Comparison of ENCODE assay signal across 24 cellular contexts in genomic region chr11:10579700-10580099, GRCh38. TPM values are rescaled to one million over a fixed set of nuclear protein-coding genes. Genes with fewer than 3 reads are reported as not detected.
DNase-seq lines count a peak whose midpoint lies in the region; ATAC-seq and TF ChIP-seq lines count a peak whose summit lies in the region.
"Had no signal": no experiment of that assay in that cellular context is flagged by ENCODE, and none has a peak within 500 bp of the region (broad histone marks: within the 10 kb centered on the region; RNA-seq: fewer than 3 reads in every experiment).

No MANE protein-coding gene starts in this region.

- POLR2A ChIA-PET in IMR-90 (lab: Charles Lee; ENCODE audit: unreplicated experiment): no interaction called here
- POLR2A ChIA-PET in OCI-LY7 (lab: Charles Lee): interaction anchor here (1.3 kb wide), 1 partner anchor 15 kb away, joined by 4 read pairs; no protein-coding TSS in a partner anchor

- peaks cover 0 to 21% of the 10 kb centered on the region in 2 experiments; a peak in 2 of 4 replicates for H3K79me1 ChIP-seq in IMR-90 (ENCODE audit: low read depth in 1 of 2, low read length in 2 of 2)

- H3K27ac ChIP-seq in IMR-90 (ENCODE audit: insufficient read depth, low read length) (no peak overlapping the region), esophagus muscularis mucosa (replicated peaks in 1 of 4) (peak overlapping the region; percentile 72 to 84 (median 80)), stomach smooth muscle (ENCODE audit: low read length) (peak overlapping the region; percentile 62), OCI-LY7 (ENCODE audit: low read depth, low read length, poor library complexity, severe bottlenecking) (no peak overlapping the region)

- CTCF ChIA-PET in IMR-90 (lab: Yijun Ruan, JAX): interaction anchor here (0.6 to 1.2 kb wide), 2 partner anchors 39 to 63 kb away, joined by 3 to 4 read pairs; partner anchors contain the start of gene RNF141
- CTCF ChIA-PET in OCI-LY7 (lab: Charles Lee; ENCODE audit: unreplicated experiment): no interaction called here

- dilution Hi-C loops in IMR-90 (cut with HindIII; ENCODE audit: low sequenced_read_pairs, unreplicated experiment): no loop called here

- H3K4me1 Mint-ChIP-seq in naive B cell: peaks cover 69 to 86% (median 77%) of the 10 kb centered on the region in 3 donors

- H3K23ac ChIP-seq in IMR-90 (ENCODE audit: low read depth, low read length): no peak overlapping the region

- no peak overlapping the region for H3K56ac ChIP-seq in IMR-90 (ENCODE audit: extremely low read depth, insufficient read depth, low read length)

- H3K9me3 Mint-ChIP-seq in naive B cell: no peaks in the 10 kb centered on the region
- H3K9me3 Mint-ChIP-seq: CD4-positive, alpha-beta T cell; IgD-negative memory B cell had no signal

- TF ChIP-seq EP300 in esophagus muscularis mucosa (IDR thresholded peaks at IDR 0.05): no peak

- H3K4me2 ChIP-seq in IMR-90 (ENCODE audit: low read depth, low read length) (no peak overlapping the region), OCI-LY7 (ENCODE audit: low read length) (no peak overlapping the region)

- no peak overlapping the region for H4K5ac ChIP-seq in IMR-90 (ENCODE audit: low read depth, low read length)

- no peak overlapping the region for H3K9ac ChIP-seq in IMR-90 (ENCODE audit: low read depth, low read length)
- no peak overlapping the region for H3K9ac ChIP-seq in stomach smooth muscle (ENCODE audit: low read length in 2 of 2)

- H3K36me3 ChIP-seq in IMR-90 (ENCODE audit: control insufficient read depth, insufficient read depth, low read length) (peaks cover 53% of the 10 kb centered on the region), esophagus muscularis mucosa (peaks cover 0 to 87% (median 27%) of the 10 kb centered on the region in 4 donors), stomach smooth muscle (ENCODE audit: control insufficient read depth in 2 of 2, insufficient read depth in 2 of 2, low read length in 2 of 2) (peaks cover 63 to 70% of the 10 kb centered on the region in 2 donors), OCI-LY7 (ENCODE audit: insufficient read depth, low read length) (no peaks in the 10 kb centered on the region)
- H3K36me3 ChIP-seq: BE2C had no signal

- H3K27me3 ChIP-seq in IMR-90 (ENCODE audit: control insufficient read depth, insufficient read depth, low read length) (no peaks in the 10 kb centered on the region), esophagus muscularis mucosa (no peaks in the 10 kb centered on the region), stomach smooth muscle (ENCODE audit: control insufficient read depth in 1 of 2, insufficient read depth in 2 of 2, low read length in 2 of 2) (no peaks in the 10 kb centered on the region)
- H3K27me3 ChIP-seq: BE2C had no signal

- no peak overlapping the region for H2BK15ac ChIP-seq in IMR-90 (ENCODE audit: low read depth, low read length)

- H2AK9ac ChIP-seq in IMR-90 (replicated peaks; ENCODE audit: low read depth, low read length, poor library complexity): no peak overlapping the region

- H3K9me3 ChIP-seq in IMR-90 (ENCODE audit: control insufficient read depth, insufficient read depth, low read length) (no peaks in the 10 kb centered on the region), esophagus muscularis mucosa (no peaks in the 10 kb centered on the region), stomach smooth muscle (ENCODE audit: control insufficient read depth in 2 of 2, low read length in 2 of 2) (no peaks in the 10 kb centered on the region), OCI-LY7 (ENCODE audit: low read length) (no peaks in the 10 kb centered on the region)
- H3K9me3 ChIP-seq: BE2C had no signal

- H2AFZ ChIP-seq in IMR-90 (replicated peaks; ENCODE audit: low read length, poor library complexity): no peak overlapping the region
- no peak overlapping the region for H2AFZ ChIP-seq in OCI-LY7 (ENCODE audit: low read length)

- TF ChIP-seq POLR2A in IMR-90 (IDR thresholded peaks at IDR 0.05; ENCODE audit: low read depth, low read length) (no peak), esophagus muscularis mucosa (IDR thresholded peaks at IDR 0.05; ENCODE audit: low read depth) (no peak)

- H3K27ac Mint-ChIP-seq in naive B cell: peak overlapping the region; percentile 9 to 86 (median 55)
- H3K27ac Mint-ChIP-seq: CD4-positive, alpha-beta T cell had no signal

- no peaks in the 10 kb centered on the region for H3K9me2 ChIP-seq in OCI-LY7 (ENCODE audit: insufficient read depth, low read length)

- H3K18ac ChIP-seq in IMR-90 (ENCODE audit: low read depth, low read length): no peak overlapping the region

- H3K4me3 Mint-ChIP-seq in naive B cell: peak overlapping the region in 6 of 8 donors; percentile 5 to 79 (median 71)
- H3K4me3 Mint-ChIP-seq: CD4-positive, alpha-beta T cell had no signal

- no peak for DNase-seq in IMR-90
- DNase-seq in esophagus muscularis mucosa (ENCODE audit: extremely low spot score): no peak
- peak; percentile 21 for DNase-seq in naive B cell
- DNase-seq in UCSD-AML1 (lab: John Stamatoyannopoulos, UW; ENCODE audit: unreplicated experiment): no peak
- no peak for DNase-seq in GM13976 (ENCODE audit: low spot score)
- DNase-seq in activated T-cell treated with anti-CD3 and anti-CD28 coated beads, Interleukin-2, amount 50 U/mL, for 48 hours: no peak
- DNase-seq in OCI-LY7 (ENCODE audit: low spot score): no peak
- DNase-seq: BE2C; CD4-positive, alpha-beta T cell; COR-L47; DMS79 treated with DMSO at 0.1 percent for 48 hours; GOT3; HCEC 1CT; NCI-H1105 treated with DMSO at 0.1 percent for 48 hours; NCI-H1694; NCI-H2081 treated with DMSO at 0.1 percent for 48 hours; NCI-H2171 treated with DMSO at 0.1 percent for 48 hours; NCI-H446; NCI-H526; Right ventricle myocardium superior had no signal

- no peak overlapping the region for H4K8ac ChIP-seq in IMR-90 (ENCODE audit: low read depth in 2 of 2, low read length in 2 of 2)

- H2BK5ac ChIP-seq in IMR-90 (ENCODE audit: low read depth, low read length, poor library complexity, severe bottlenecking): no peak overlapping the region

- intact Hi-C loops in IMR-90 (cut with micrococcal nuclease): no loop called here
- intact Hi-C loops in esophagus muscularis mucosa (cut with DNase I): no loop called here
- intact Hi-C loops in OCI-LY7 (cut with micrococcal nuclease; ENCODE audit: unreplicated experiment): no loop called here

- no peak overlapping the region for H2BK20ac ChIP-seq in IMR-90 (ENCODE audit: low read depth, low read length)

- H3K14ac ChIP-seq in IMR-90 (replicated peaks; ENCODE audit: low read depth, low read length): 0 out of 2 replicates have a peak overlapping the region, but pooled peaks have one; percentile 29

- BruUV-seq in IMR-90 (replicated peaks; lab: Mats Ljungman, UMichigan): no TSS peak
- BruUV-seq in OCI-LY7 (replicated peaks; lab: Mats Ljungman, UMichigan): no TSS peak

- H2AK5ac ChIP-seq in IMR-90 (ENCODE audit: low read depth, low read length): peak overlapping the region; percentile 22; the same call in 1 of the 2 replicates

- ATAC-seq in IMR-90 (ENCODE audit: low read depth) (no peak), naive B cell (ENCODE audit: low read depth in 2 of 2) (peak; percentile 68 to 77)
- ATAC-seq: GM12878 had no signal

- WGBS in IMR-90 (ENCODE audit: extremely low coverage in 2 of 2, insufficient read length in 1 of 2), 2 experiments: 100% methylated on average over 1 of the region's 3 CpGs; no CpG with 5 or more reads in 1 of the 2 experiments
- WGBS in esophagus muscularis mucosa: 100% methylated on average over 2 of the region's 3 CpGs

- TF ChIP-seq RAD21 in IMR-90 (IDR thresholded peaks at IDR 0.05; ENCODE audit: low read length): no peak

- peak overlapping the region; percentile 53; the same call in 1 of the 2 replicates for H2BK120ac ChIP-seq in IMR-90 (ENCODE audit: low read depth, low read length)

- in situ Hi-C loops in IMR-90 (cut with MboI; ENCODE audit: low sequenced_read_pairs) (no loop called here), GM13976 (cut with MboI; ENCODE audit: low sequenced_read_pairs, unreplicated experiment) (no loop called here)

- H4K20me1 ChIP-seq in IMR-90 (ENCODE audit: insufficient read depth, low read length) (no peaks in the 10 kb centered on the region; the same call in 1 of the 2 replicates), OCI-LY7 (ENCODE audit: insufficient read depth, low read length) (no peaks in the 10 kb centered on the region)

- no peaks in the 10 kb centered on the region for H3K36me3 Mint-ChIP-seq in naive B cell

- H3K27me3 Mint-ChIP-seq in naive B cell: no peaks in the 10 kb centered on the region
- H3K27me3 Mint-ChIP-seq: IgD-negative memory B cell had no signal

- H3K4me3 ChIP-seq in IMR-90 (ENCODE audit: insufficient read depth, low read depth, low read length): no peak overlapping the region
- H3K4me3 ChIP-seq in esophagus muscularis mucosa: no peak overlapping the region
- no peak overlapping the region for H3K4me3 ChIP-seq in stomach smooth muscle (ENCODE audit: low read length in 2 of 2)
- no peak overlapping the region for H3K4me3 ChIP-seq in OCI-LY7 (ENCODE audit: low read depth, low read length, poor library complexity, severe bottlenecking)
- H3K4me3 ChIP-seq: GM12878 had no signal

- H3K4me1 ChIP-seq in IMR-90 (ENCODE audit: control insufficient read depth, insufficient read depth, low read length): peaks cover 26% of the 10 kb centered on the region
- peaks cover 22 to 87% (median 71%) of the 10 kb centered on the region in 4 donors for H3K4me1 ChIP-seq in esophagus muscularis mucosa
- H3K4me1 ChIP-seq in stomach smooth muscle (ENCODE audit: control insufficient read depth, insufficient read depth, low read length): peaks cover 48% of the 10 kb centered on the region
- H3K4me1 ChIP-seq in OCI-LY7 (ENCODE audit: insufficient read depth, low read length, poor library complexity, severe bottlenecking): no peaks in the 10 kb centered on the region
- H3K4me1 ChIP-seq: BE2C had no signal

- H3K79me2 ChIP-seq in OCI-LY7 (ENCODE audit: insufficient read depth, low read depth, low read length): no peaks in the 10 kb centered on the region

- no peak for TF ChIP-seq CTCF in IMR-90 (conservative IDR thresholded peaks at IDR 0.05; ENCODE audit: low read depth, low read length)
- TF ChIP-seq CTCF in esophagus muscularis mucosa (IDR thresholded peaks at IDR 0.05): no peak
- no peak for TF ChIP-seq CTCF in GM13976 (IDR thresholded peaks at IDR 0.05; ENCODE audit: borderline replicate concordance, control extremely low read depth, extremely low read depth, insufficient read depth, missing control alignments)
- no peak for TF ChIP-seq CTCF in OCI-LY7 (conservative IDR thresholded peaks at IDR 0.05; ENCODE audit: low read length)

- peak overlapping the region; percentile 69; the same call in 1 of the 2 replicates for H3K4ac ChIP-seq in IMR-90 (ENCODE audit: low read depth, low read length)

- H4K91ac ChIP-seq in IMR-90 (ENCODE audit: insufficient read depth, low read depth, low read length): 0 out of 2 replicates have a peak overlapping the region, but pooled peaks have one; percentile 3

- peaks cover 47% of the 10 kb centered on the region for H3K9me1 ChIP-seq in IMR-90 (ENCODE audit: insufficient read depth, low read length)

RNA-seq across cellular contexts. Expression of gene LYVE1, which starts 11.2 kb away (rescaled TPM):
- not detected in 2 replicates for total RNA-seq in IMR-90 (2012; rRNA removed)
- not detected in 2 replicates for polyA plus RNA-seq in IMR-90 (2012; rRNA removed)
- polyA plus RNA-seq in IMR-90 (2012; cell fraction: cytosol; rRNA removed): not detected in 2 replicates
- 0.04 and 0.32 TPM in 2 replicates for polyA plus RNA-seq in IMR-90 (2012; cell fraction: nucleus; rRNA removed; ENCODE audit: low replicate concordance)
- total RNA-seq in esophagus muscularis mucosa: 100 to 1,000 TPM in 1 of 4 donors, 10 to 100 TPM in 3; 59.5 to 150 (median 74.3) TPM
- under 1 TPM in 5 of 6 donors, not detected in 1; 0.08 to 0.38 (median 0.29) TPM for polyA plus RNA-seq in naive B cell (ENCODE audit: low read depth in 6 of 6)
- not detected in 2 replicates for total RNA-seq in OCI-LY7 (2014; rRNA removed; shearing (Covaris generic))
- total RNA-seq in OCI-LY7 (2022): not detected in 2 replicates
- total RNA-seq: CD4-positive, alpha-beta T cell; SK-MEL-5 had no signal
- polyA plus RNA-seq: GM12878 had no signal

RNA-seq across cellular contexts. Expression of gene RNF141, which starts 38.7 kb away (rescaled TPM):
- total RNA-seq in IMR-90 (2012; rRNA removed) (18.6 and 34.2 TPM in 2 replicates), esophagus muscularis mucosa (10 to 100 TPM; 24.1 to 39.3 (median 34.9) TPM), OCI-LY7 (2022) (18.5 and 20.1 TPM in 2 replicates)
- polyA plus RNA-seq in IMR-90 (2012; rRNA removed) (10.6 and 13.8 TPM in 2 replicates), naive B cell (ENCODE audit: low read depth in 6 of 6) (100 to 1,000 TPM; 101 to 187 (median 132) TPM)
- polyA plus RNA-seq in IMR-90 (2012; cell fraction: cytosol; rRNA removed): 2.1 and 3.4 TPM in 2 replicates
- 0.53 and 6.1 TPM in 2 replicates for polyA plus RNA-seq in IMR-90 (2012; cell fraction: nucleus; rRNA removed; ENCODE audit: low replicate concordance)
- 8.2 and 9.2 TPM in 2 replicates for total RNA-seq in OCI-LY7 (2014; rRNA removed; shearing (Covaris generic))

Comparison
In these comparisons a context has a peak if more than half of its experiments do, and no peak if none do; other contexts are left out.
1. H3K27ac ChIP-seq: peak in esophagus muscularis mucosa (4 of 4) and stomach smooth muscle (single experiment); none in IMR-90 (single experiment) and OCI-LY7 (single experiment).
2. RNA of gene LYVE1, which starts 11.2 kb away (total RNA-seq): 59.5 to 150 TPM in esophagus muscularis mucosa; not detected in IMR-90 and not detected in OCI-LY7; every median in the first group is over 10 times any median in the second.